Comparison of ENCODE assay signal across 1 cellular context in the genomic region with DNA sequence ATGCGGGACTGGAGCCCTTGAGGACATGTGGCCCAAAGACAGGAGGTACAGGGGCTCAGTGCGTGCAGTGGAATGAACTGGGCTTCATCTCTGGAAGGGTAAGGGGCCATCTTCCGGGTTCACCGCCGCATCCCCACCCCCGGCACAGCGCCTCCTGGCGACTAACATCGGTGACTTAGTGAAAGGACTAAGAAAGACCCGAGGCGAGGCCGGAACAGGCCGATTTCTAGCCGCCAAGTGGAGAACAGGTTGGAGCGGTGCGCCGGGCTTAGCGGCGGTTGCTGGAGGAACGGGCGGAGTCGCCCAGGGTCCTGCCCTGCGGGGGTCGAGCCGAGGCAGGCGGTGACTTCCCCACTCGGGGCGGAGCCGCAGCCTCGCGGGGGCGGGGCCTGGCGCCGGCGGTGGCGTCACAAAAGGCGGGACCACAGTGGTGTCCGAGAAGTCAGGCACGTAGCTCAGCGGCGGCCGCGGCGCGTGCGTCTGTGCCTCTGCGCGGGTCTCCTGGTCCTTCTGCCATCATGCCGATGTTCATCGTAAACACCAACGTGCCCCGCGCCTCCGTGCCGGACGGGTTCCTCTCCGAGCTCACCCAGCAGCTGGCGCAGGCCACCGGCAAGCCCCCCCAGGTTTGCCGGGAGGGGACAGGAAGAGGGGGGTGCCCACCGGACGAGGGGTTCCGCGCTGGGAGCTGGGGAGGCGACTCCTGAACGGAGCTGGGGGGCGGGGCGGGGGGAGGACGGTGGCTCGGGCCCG.
TF ChIP-seq lines count a peak whose summit lies in the region.

A gene (plus strand): TSS at position 427 of the 753 bp plus-strand sequence. CDS start 92 bp downstream, at position 519.

TF ChIP-seq in K562, 482 proteins besides CTCF, POLR2A, EP300 and RAD21 (continued from another document and continues in another):
- TF ChIP-seq SIN3A (IDR thresholded peaks at IDR 0.05; ENCODE audit: borderline replicate concordance in 2 of 2, control insufficient read depth in 1 of 2, low read depth in 2 of 2, low read length in 2 of 2) (peak in 1 of 2 experiments; percentile 45; a peak in 2 of 4 replicates), CC2D1A (IDR thresholded peaks at IDR 0.05) (no peak; the same call in 1 of the 2 replicates), CHD4 (IDR thresholded peaks at IDR 0.05; ENCODE audit: insufficient read depth, insufficient replicate concordance, low read depth, low read length, poor library complexity, severe bottlenecking) (no peak), ETV5 (CRISPR knock-in tag; IDR thresholded peaks at IDR 0.05; ENCODE audit: low read depth) (peak; percentile 32; the same call in 1 of the 2 replicates), POLR2AphosphoS5 (IDR thresholded peaks at IDR 0.05; ENCODE audit: control insufficient read depth, insufficient read depth, low read depth, low read length) (peak; percentile 39; the same call in 1 of the 2 replicates), PHF8 (IDR thresholded peaks at IDR 0.05; ENCODE audit: borderline replicate concordance, low read length) (peak; percentile 55; the same call in 1 of the 2 replicates), NFIX (CRISPR knock-in tag; IDR thresholded peaks at IDR 0.05; ENCODE audit: low read depth) (no peak), SP1 (CRISPR knock-in tag; IDR thresholded peaks at IDR 0.05) (peak; percentile 75; the same call in 1 of the 2 replicates), EGR1 (conservative IDR thresholded peaks at IDR 0.05) (peak; percentile 80), TBP (optimal IDR thresholded peaks at IDR 0.05; ENCODE audit: low read depth, low read length) (peak; percentile 58), SMAD4 (CRISPR knock-in tag; conservative IDR thresholded peaks at IDR 0.05) (0 out of 2 replicates have a peak, but pooled peaks have one; percentile 39), POLR2H (tag; IDR thresholded peaks at IDR 0.05; ENCODE audit: low read depth) (peak; percentile 36; the same call in 1 of the 2 replicates), ZNF764 (CRISPR knock-in tag; IDR thresholded peaks at IDR 0.05; ENCODE audit: low read depth) (0 out of 2 replicates have a peak, but pooled peaks have one; percentile 68), NR2C1 (IDR thresholded peaks at IDR 0.05) (peak; percentile 67), NR2C1 (tag; IDR thresholded peaks at IDR 0.05) (peak; percentile 73; the same call in 1 of the 2 replicates), EP400 (IDR thresholded peaks at IDR 0.05) (peak; percentile 67), RB1 (IDR thresholded peaks at IDR 0.05; ENCODE audit: low read depth) (peak; percentile 47; the same call in 1 of the 2 replicates), CREM (IDR thresholded peaks at IDR 0.05; ENCODE audit: low read depth) (peak; percentile 92), SAP30 (IDR thresholded peaks at IDR 0.05; ENCODE audit: borderline replicate concordance, insufficient read depth, low read depth, low read length, poor library complexity, severe bottlenecking) (peak; percentile 12), HMGN3 (IDR thresholded peaks at IDR 0.05; ENCODE audit: borderline replicate concordance, extremely low read depth, insufficient read length, low read depth, low read length) (peak; percentile 68), POLR2B (IDR thresholded peaks at IDR 0.05; ENCODE audit: low read depth, partially characterized antibody) (peak; percentile 55), HDAC2 (IDR thresholded peaks at IDR 0.05) (no peak; the same call in 1 of the 2 replicates), ZNF24 (IDR thresholded peaks at IDR 0.05) (0 out of 2 replicates have a peak, but pooled peaks have one; percentile 4), HIVEP1 (CRISPR knock-in tag; IDR thresholded peaks at IDR 0.05) (no peak), TAF1 (IDR thresholded peaks at IDR 0.05; ENCODE audit: control insufficient read depth, extremely low read depth, insufficient read depth, low read length, severe bottlenecking) (peak; percentile 45), HNRNPLL (IDR thresholded peaks at IDR 0.05; ENCODE audit: low read depth, low read length, poor library complexity, severe bottlenecking) (peak; percentile 64), ZNF143 (CRISPR knock-in tag; IDR thresholded peaks at IDR 0.05) (0 out of 2 replicates have a peak, but pooled peaks have one; percentile 26), TEAD4 (IDR thresholded peaks at IDR 0.05; ENCODE audit: low read length) (no peak), TEAD4 (CRISPR knock-in tag; IDR thresholded peaks at IDR 0.05; ENCODE audit: borderline replicate concordance) (no peak), MTA3 (IDR thresholded peaks at IDR 0.05; ENCODE audit: borderline replicate concordance) (0 out of 2 replicates have a peak, but pooled peaks have one; percentile 38), FOXA3 (CRISPR knock-in tag; conservative IDR thresholded peaks at IDR 0.05 in 1 of 2, IDR thresholded peaks at IDR 0.05 in 1 of 2) (peak in 1 of 2 experiments; percentile 11; a peak in 1 of 4 replicates), IRF2 (CRISPR knock-in tag; IDR thresholded peaks at IDR 0.05) (no peak), SMC3 (conservative IDR thresholded peaks at IDR 0.05; ENCODE audit: insufficient read depth, low read depth, low read length) (0 out of 2 replicates have a peak, but pooled peaks have one; percentile 29), RCOR1 (IDR thresholded peaks at IDR 0.05; ENCODE audit: borderline replicate concordance in 1 of 2, low read depth in 2 of 2, low read length in 2 of 2) (no peak), ETV1 (tag; conservative IDR thresholded peaks at IDR 0.05; ENCODE audit: low read depth) (0 out of 2 replicates have a peak, but pooled peaks have one; percentile 22), KDM5B (IDR thresholded peaks at IDR 0.05; ENCODE audit: insufficient replicate concordance, low read depth, low read length) (peak; percentile 58), ZFP36 (IDR thresholded peaks at IDR 0.05; ENCODE audit: low read depth, low read length, partially characterized antibody) (peak; percentile 60), ZNF133 (CRISPR knock-in tag; IDR thresholded peaks at IDR 0.05) (no peak), PHF20 (IDR thresholded peaks at IDR 0.05; ENCODE audit: partially characterized antibody) (peak; percentile 75), ZNF134 (CRISPR knock-in tag; conservative IDR thresholded peaks at IDR 0.05) (no peak), ZNF561 (CRISPR knock-in tag; conservative IDR thresholded peaks at IDR 0.05) (no peak), KAT7 (CRISPR knock-in tag; IDR thresholded peaks at IDR 0.05; ENCODE audit: borderline replicate concordance) (0 out of 2 replicates have a peak, but pooled peaks have one; percentile 2), L3MBTL2 (IDR thresholded peaks at IDR 0.05) (peak; percentile 34)
- TF ChIP-seq, protein P1, sequence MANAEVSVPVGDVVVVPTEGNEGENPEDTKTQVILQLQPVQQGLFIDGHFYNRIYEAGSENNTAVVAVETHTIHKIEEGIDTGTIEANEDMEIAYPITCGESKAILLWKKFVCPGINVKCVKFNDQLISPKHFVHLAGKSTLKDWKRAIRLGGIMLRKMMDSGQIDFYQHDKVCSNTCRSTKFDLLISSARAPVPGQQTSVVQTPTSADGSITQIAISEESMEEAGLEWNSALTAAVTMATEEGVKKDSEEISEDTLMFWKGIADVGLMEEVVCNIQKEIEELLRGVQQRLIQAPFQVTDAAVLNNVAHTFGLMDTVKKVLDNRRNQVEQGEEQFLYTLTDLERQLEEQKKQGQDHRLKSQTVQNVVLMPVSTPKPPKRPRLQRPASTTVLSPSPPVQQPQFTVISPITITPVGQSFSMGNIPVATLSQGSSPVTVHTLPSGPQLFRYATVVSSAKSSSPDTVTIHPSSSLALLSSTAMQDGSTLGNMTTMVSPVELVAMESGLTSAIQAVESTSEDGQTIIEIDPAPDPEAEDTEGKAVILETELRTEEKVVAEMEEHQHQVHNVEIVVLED (CRISPR knock-in tag; IDR thresholded peaks at IDR 0.05) = peak; percentile 37; the same call in 1 of the 2 replicates
- TF ChIP-seq, protein P2, sequence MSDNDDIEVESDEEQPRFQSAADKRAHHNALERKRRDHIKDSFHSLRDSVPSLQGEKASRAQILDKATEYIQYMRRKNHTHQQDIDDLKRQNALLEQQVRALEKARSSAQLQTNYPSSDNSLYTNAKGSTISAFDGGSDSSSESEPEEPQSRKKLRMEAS (CRISPR knock-in tag; IDR thresholded peaks at IDR 0.05) = peak; percentile 41; the same call in 1 of the 2 replicates
- TF ChIP-seq, protein P3, sequence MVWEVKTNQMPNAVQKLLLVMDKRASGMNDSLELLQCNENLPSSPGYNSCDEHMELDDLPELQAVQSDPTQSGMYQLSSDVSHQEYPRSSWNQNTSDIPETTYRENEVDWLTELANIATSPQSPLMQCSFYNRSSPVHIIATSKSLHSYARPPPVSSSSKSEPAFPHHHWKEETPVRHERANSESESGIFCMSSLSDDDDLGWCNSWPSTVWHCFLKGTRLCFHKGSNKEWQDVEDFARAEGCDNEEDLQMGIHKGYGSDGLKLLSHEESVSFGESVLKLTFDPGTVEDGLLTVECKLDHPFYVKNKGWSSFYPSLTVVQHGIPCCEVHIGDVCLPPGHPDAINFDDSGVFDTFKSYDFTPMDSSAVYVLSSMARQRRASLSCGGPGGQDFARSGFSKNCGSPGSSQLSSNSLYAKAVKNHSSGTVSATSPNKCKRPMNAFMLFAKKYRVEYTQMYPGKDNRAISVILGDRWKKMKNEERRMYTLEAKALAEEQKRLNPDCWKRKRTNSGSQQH (CRISPR knock-in tag; IDR thresholded peaks at IDR 0.05) = 0 out of 2 replicates have a peak, but pooled peaks have one; percentile 43
- TF ChIP-seq, protein P4, sequence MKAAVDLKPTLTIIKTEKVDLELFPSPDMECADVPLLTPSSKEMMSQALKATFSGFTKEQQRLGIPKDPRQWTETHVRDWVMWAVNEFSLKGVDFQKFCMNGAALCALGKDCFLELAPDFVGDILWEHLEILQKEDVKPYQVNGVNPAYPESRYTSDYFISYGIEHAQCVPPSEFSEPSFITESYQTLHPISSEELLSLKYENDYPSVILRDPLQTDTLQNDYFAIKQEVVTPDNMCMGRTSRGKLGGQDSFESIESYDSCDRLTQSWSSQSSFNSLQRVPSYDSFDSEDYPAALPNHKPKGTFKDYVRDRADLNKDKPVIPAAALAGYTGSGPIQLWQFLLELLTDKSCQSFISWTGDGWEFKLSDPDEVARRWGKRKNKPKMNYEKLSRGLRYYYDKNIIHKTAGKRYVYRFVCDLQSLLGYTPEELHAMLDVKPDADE (conservative IDR thresholded peaks at IDR 0.05; ENCODE audit: control insufficient read depth, low read depth, low read length) = 0 out of 2 replicates have a peak, but pooled peaks have one; percentile 34
- TF ChIP-seq, protein P5, sequence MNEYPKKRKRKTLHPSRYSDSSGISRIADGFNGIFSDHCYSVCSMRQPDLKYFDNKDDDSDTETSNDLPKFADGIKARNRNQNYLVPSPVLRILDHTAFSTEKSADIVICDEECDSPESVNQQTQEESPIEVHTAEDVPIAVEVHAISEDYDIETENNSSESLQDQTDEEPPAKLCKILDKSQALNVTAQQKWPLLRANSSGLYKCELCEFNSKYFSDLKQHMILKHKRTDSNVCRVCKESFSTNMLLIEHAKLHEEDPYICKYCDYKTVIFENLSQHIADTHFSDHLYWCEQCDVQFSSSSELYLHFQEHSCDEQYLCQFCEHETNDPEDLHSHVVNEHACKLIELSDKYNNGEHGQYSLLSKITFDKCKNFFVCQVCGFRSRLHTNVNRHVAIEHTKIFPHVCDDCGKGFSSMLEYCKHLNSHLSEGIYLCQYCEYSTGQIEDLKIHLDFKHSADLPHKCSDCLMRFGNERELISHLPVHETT (CRISPR knock-in tag; conservative IDR thresholded peaks at IDR 0.05 in 1 of 2, IDR thresholded peaks at IDR 0.05 in 1 of 2) = peak in 1 of 2 experiments; percentile 9; a peak in 1 of 4 replicates
- TF ChIP-seq, protein P6, sequence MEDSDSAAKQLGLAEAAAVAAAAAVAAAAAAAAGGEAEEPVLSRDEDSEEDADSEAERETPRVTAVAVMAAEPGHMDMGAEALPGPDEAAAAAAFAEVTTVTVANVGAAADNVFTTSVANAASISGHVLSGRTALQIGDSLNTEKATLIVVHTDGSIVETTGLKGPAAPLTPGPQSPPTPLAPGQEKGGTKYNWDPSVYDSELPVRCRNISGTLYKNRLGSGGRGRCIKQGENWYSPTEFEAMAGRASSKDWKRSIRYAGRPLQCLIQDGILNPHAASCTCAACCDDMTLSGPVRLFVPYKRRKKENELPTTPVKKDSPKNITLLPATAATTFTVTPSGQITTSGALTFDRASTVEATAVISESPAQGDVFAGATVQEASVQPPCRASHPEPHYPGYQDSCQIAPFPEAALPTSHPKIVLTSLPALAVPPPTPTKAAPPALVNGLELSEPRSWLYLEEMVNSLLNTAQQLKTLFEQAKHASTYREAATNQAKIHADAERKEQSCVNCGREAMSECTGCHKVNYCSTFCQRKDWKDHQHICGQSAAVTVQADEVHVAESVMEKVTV (CRISPR knock-in tag; IDR thresholded peaks at IDR 0.05) = 0 out of 2 replicates have a peak, but pooled peaks have one; percentile 16
- TF ChIP-seq, protein P7, sequence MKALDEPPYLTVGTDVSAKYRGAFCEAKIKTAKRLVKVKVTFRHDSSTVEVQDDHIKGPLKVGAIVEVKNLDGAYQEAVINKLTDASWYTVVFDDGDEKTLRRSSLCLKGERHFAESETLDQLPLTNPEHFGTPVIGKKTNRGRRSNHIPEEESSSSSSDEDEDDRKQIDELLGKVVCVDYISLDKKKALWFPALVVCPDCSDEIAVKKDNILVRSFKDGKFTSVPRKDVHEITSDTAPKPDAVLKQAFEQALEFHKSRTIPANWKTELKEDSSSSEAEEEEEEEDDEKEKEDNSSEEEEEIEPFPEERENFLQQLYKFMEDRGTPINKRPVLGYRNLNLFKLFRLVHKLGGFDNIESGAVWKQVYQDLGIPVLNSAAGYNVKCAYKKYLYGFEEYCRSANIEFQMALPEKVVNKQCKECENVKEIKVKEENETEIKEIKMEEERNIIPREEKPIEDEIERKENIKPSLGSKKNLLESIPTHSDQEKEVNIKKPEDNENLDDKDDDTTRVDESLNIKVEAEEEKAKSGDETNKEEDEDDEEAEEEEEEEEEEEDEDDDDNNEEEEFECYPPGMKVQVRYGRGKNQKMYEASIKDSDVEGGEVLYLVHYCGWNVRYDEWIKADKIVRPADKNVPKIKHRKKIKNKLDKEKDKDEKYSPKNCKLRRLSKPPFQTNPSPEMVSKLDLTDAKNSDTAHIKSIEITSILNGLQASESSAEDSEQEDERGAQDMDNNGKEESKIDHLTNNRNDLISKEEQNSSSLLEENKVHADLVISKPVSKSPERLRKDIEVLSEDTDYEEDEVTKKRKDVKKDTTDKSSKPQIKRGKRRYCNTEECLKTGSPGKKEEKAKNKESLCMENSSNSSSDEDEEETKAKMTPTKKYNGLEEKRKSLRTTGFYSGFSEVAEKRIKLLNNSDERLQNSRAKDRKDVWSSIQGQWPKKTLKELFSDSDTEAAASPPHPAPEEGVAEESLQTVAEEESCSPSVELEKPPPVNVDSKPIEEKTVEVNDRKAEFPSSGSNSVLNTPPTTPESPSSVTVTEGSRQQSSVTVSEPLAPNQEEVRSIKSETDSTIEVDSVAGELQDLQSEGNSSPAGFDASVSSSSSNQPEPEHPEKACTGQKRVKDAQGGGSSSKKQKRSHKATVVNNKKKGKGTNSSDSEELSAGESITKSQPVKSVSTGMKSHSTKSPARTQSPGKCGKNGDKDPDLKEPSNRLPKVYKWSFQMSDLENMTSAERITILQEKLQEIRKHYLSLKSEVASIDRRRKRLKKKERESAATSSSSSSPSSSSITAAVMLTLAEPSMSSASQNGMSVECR (CRISPR knock-in tag; IDR thresholded peaks at IDR 0.05) = peak; percentile 48
- TF ChIP-seq, protein P8, sequence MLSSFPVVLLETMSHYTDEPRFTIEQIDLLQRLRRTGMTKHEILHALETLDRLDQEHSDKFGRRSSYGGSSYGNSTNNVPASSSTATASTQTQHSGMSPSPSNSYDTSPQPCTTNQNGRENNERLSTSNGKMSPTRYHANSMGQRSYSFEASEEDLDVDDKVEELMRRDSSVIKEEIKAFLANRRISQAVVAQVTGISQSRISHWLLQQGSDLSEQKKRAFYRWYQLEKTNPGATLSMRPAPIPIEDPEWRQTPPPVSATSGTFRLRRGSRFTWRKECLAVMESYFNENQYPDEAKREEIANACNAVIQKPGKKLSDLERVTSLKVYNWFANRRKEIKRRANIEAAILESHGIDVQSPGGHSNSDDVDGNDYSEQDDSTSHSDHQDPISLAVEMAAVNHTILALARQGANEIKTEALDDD (IDR thresholded peaks at IDR 0.05) = peak; percentile 77; the same call in 1 of the 2 replicates
